ENCODE assay signal across 8 cellular contexts in the genomic region with DNA sequence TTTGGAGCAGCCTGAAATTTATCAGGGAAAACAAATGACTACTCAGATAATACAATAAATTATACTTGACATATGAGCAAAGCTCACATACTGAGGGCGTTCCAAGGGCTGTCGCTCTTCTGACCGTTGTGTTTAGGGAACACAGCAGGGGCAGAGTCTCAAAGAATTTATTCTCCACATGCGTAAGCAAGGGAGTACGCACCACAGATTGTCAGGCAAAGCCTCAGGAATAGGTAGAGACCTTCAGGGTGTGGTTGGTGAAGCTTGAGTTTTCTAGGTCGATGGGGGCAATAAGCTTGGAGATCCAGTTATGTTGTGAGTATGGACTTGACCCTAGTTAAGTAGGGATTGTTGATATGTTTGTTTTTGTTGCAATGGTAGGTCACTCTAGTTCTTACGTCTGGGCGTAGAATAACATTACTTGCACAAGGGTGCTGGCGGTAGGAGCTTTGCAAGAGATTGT. TPM values are rescaled to one million over a fixed set of nuclear protein-coding genes. Genes with fewer than 3 reads are reported as not detected.
DNase-seq lines count a peak whose midpoint lies in the region; ATAC-seq and TF ChIP-seq lines count a peak whose summit lies in the region.

No MANE protein-coding gene starts in this region.

- H3K4me1 ChIP-seq in A673 (ENCODE audit: insufficient read depth, low read length, poor library complexity, severe bottlenecking) (peaks cover 9% of the 10 kb centered on the region), foreskin keratinocyte (no peaks in the 10 kb centered on the region)

- H3K27me3 Mint-ChIP-seq in progenitor cell of endocrine pancreas = no peaks in the 10 kb centered on the region

- H3K9me3 Mint-ChIP-seq in progenitor cell of endocrine pancreas (ENCODE audit: low read depth) = no peaks in the 10 kb centered on the region

- H3K4me1 Mint-ChIP-seq in progenitor cell of endocrine pancreas (ENCODE audit: low read depth) = peaks cover 9% of the 10 kb centered on the region

- peak overlapping the region; percentile 71 for H3K4me3 ChIP-seq in A673 (ENCODE audit: low read depth, low read length, poor library complexity, severe bottlenecking)
- peak overlapping the region; percentile 99 for H3K4me3 ChIP-seq in GM12875 (ENCODE audit: low read depth, low read length)
- peak overlapping the region; percentile 67 for H3K4me3 ChIP-seq in WERI-Rb-1 (ENCODE audit: low read depth, low read length)

- TSS peak; percentile 55 for BruUV-seq in A673 (replicated peaks; lab: Mats Ljungman, UMichigan)

- CTCF ChIA-PET in A673 (lab: Charles Lee) = no interaction called here

- H3K9me3 ChIP-seq in A673 (ENCODE audit: low read depth, low read length, poor library complexity, severe bottlenecking) = no peaks in the 10 kb centered on the region
- H3K9me3 ChIP-seq in WERI-Rb-1 (ENCODE audit: severe bottlenecking) = no peaks in the 10 kb centered on the region

- H3K36me3 ChIP-seq in A673 (ENCODE audit: insufficient read depth, low read length, poor library complexity, severe bottlenecking) (no peaks in the 10 kb centered on the region), WERI-Rb-1 (peaks cover 2% of the 10 kb centered on the region; the same call in 1 of the 2 replicates)

- TF ChIP-seq CTCF in A673 (conservative IDR thresholded peaks at IDR 0.05; ENCODE audit: low read depth, low read length) = no peak
- TF ChIP-seq CTCF in GM12875 (IDR thresholded peaks at IDR 0.05; ENCODE audit: borderline replicate concordance, insufficient read depth, low read depth, low read length) = no peak
- no peak for TF ChIP-seq CTCF in WERI-Rb-1 (IDR thresholded peaks at IDR 0.05; ENCODE audit: low read depth, low read length)
- TF ChIP-seq CTCF in foreskin keratinocyte (conservative IDR thresholded peaks at IDR 0.05) = no peak
- no peak for TF ChIP-seq CTCF in progenitor cell of endocrine pancreas (IDR thresholded peaks at IDR 0.05; ENCODE audit: unreplicated experiment)

- H3K27me3 ChIP-seq in A673 (replicated peaks; ENCODE audit: insufficient read depth, low read depth, low read length, poor library complexity) = no peaks in the 10 kb centered on the region
- H3K27me3 ChIP-seq in WERI-Rb-1 (ENCODE audit: insufficient read depth, low read depth, severe bottlenecking) = no peaks in the 10 kb centered on the region
- H3K27me3 ChIP-seq in foreskin keratinocyte = no peaks in the 10 kb centered on the region

- ATAC-seq in foreskin keratinocyte = peak; percentile 8
- ATAC-seq in GM18909 (IDR thresholded peaks at IDR 0.05; ENCODE audit: poor library complexity, unreplicated experiment) = no peak
- ATAC-seq in HG02884 (IDR thresholded peaks at IDR 0.05; ENCODE audit: unreplicated experiment) = no peak
- no peak for ATAC-seq in GM21381 (IDR thresholded peaks at IDR 0.05; ENCODE audit: unreplicated experiment)

- H3K4me3 Mint-ChIP-seq in progenitor cell of endocrine pancreas (ENCODE audit: low read depth) = peak overlapping the region; percentile 82

- peak overlapping the region; percentile 75 for H3K27ac ChIP-seq in A673 (ENCODE audit: low read depth, low read length, poor library complexity, severe bottlenecking)
- peak overlapping the region; percentile 75 for H3K27ac ChIP-seq in WERI-Rb-1
- H3K27ac ChIP-seq in foreskin keratinocyte = peak overlapping the region; percentile 63

- DNase-seq in A673 (ENCODE audit: low spot score) (no peak), WERI-Rb-1 (no peak), foreskin keratinocyte (peak in 1 of 2 donors; percentile 36), progenitor cell of endocrine pancreas (ENCODE audit: low spot score, unreplicated experiment) (no peak)

- peaks cover 2% of the 10 kb centered on the region for H3K36me3 Mint-ChIP-seq in progenitor cell of endocrine pancreas (ENCODE audit: insufficient read depth)

- H3K27ac Mint-ChIP-seq in progenitor cell of endocrine pancreas = peak overlapping the region; percentile 95

- POLR2A ChIA-PET in A673 (lab: Charles Lee; ENCODE audit: low non-redundant PET) = no interaction called here

- intact Hi-C loops in A673 (cut with micrococcal nuclease; ENCODE audit: unreplicated experiment) = no loop called here

RNA-seq across cellular contexts. Expression of gene ACAT1, which starts 0.8 kb away (rescaled TPM):
- total RNA-seq in A673 (2021) = 108 and 118 TPM in 2 replicates
- total RNA-seq in foreskin keratinocyte = 48.3 and 53.3 TPM in 2 replicates
- 46.9 and 55.7 TPM in 2 replicates for polyA plus RNA-seq in foreskin keratinocyte
- total RNA-seq in progenitor cell of endocrine pancreas = 29.5 and 37.5 TPM in 2 replicates
